Comparison of ENCODE assay signal across 12 cellular contexts in genomic region chr16:32281910-32282309, GRCh38. TPM values are rescaled to one million over a fixed set of nuclear protein-coding genes. Genes with fewer than 3 reads are reported as not detected.
"Had no signal": no experiment of that assay in that cellular context is flagged by ENCODE, and none has a peak within 500 bp of the region (broad histone marks: within the 10 kb centered on the region; RNA-seq: fewer than 3 reads in every experiment).

No MANE protein-coding gene starts in this region.

RNA-seq across cellular contexts. Expression of gene TP53TG3D, which starts 28.8 kb away (rescaled TPM):
- total RNA-seq: colonic mucosa; endodermal cell; glomerular endothelial cell; left lobe of liver; liver; lung; mesothelial cell of epicardium; natural killer cell treated with Interleukin-12 subunit alpha and Interleukin-12 subunit beta and Interleukin-15 and Interleukin-18, amount 100 ng/mL, for 72 hours; osteoblast; psoas muscle; renal cortical epithelial cell; transverse colon had no signal
